ENCODE assay signal across 29 cellular contexts in genomic region chr1:232393834-232394146, GRCh38.
"Had no signal": no experiment of that assay in that cellular context is flagged by ENCODE, and none has a peak within 500 bp of the region (broad histone marks: within the 10 kb centered on the region; RNA-seq: fewer than 3 reads in every experiment).

No MANE protein-coding gene starts in this region.

- H3K9me3 Mint-ChIP-seq: naive B cell; naive thymus-derived CD8-positive, alpha-beta T cell; natural killer cell treated with Interleukin-12 subunit alpha and Interleukin-12 subunit beta and Interleukin-15 and Interleukin-18, amount 100 ng/mL, for 72 hours; stimulated activated memory B cell treated with anti-CD40 and anti-IgM and Interleukin-4, amounts not matched to agents 10 μg/mL and 1 μg/mL and 100 μg/mL, for 72 hours; stimulated activated naive CD8-positive, alpha-beta T cell treated with anti-CD3 and anti-CD28 coated beads, Interleukin-15, amount 100 ng/mL, for 72 hours had no signal

- H3K27me3 Mint-ChIP-seq: naive B cell; stimulated activated memory B cell treated with anti-CD40 and anti-IgM and Interleukin-4, amounts not matched to agents 10 μg/mL and 1 μg/mL and 100 μg/mL, for 72 hours; stimulated activated naive CD8-positive, alpha-beta T cell treated with anti-CD3 and anti-CD28 coated beads, Interleukin-15, amount 100 ng/mL, for 72 hours; type B pancreatic cell had no signal

- H3K4me1 ChIP-seq: pancreas, psoas muscle, right lobe of liver, suprapubic skin, testis, tibial artery, transverse colon, upper lobe of right lung, uterus had no signal

- H3K4me1 Mint-ChIP-seq: naive B cell; stimulated activated memory B cell treated with anti-CD40 and anti-IgM and Interleukin-4, amounts not matched to agents 10 μg/mL and 1 μg/mL and 100 μg/mL, for 72 hours; stimulated activated naive CD8-positive, alpha-beta T cell treated with anti-CD3 and anti-CD28 coated beads, Interleukin-15, amount 100 ng/mL, for 72 hours had no signal

- H3K27me3 ChIP-seq: pancreas, right lobe of liver, sigmoid colon, suprapubic skin, testis, tibial artery, transverse colon, upper lobe of right lung, uterus had no signal

- H3K27ac Mint-ChIP-seq: naive thymus-derived CD8-positive, alpha-beta T cell; natural killer cell treated with Interleukin-12 subunit alpha and Interleukin-12 subunit beta and Interleukin-15 and Interleukin-18, amount 100 ng/mL, for 72 hours; progenitor cell of endocrine pancreas; stimulated activated memory B cell treated with anti-CD40 and anti-IgM and Interleukin-4, amounts not matched to agents 10 μg/mL and 1 μg/mL and 100 μg/mL, for 72 hours; stimulated activated naive CD8-positive, alpha-beta T cell treated with anti-CD3 and anti-CD28 coated beads, Interleukin-15, amount 100 ng/mL, for 72 hours; type B pancreatic cell had no signal

- H3K36me3 Mint-ChIP-seq: naive B cell; naive thymus-derived CD8-positive, alpha-beta T cell; natural killer cell treated with Interleukin-12 subunit alpha and Interleukin-12 subunit beta and Interleukin-15 and Interleukin-18, amount 100 ng/mL, for 72 hours; stimulated activated memory B cell treated with anti-CD40 and anti-IgM and Interleukin-4, amounts not matched to agents 10 μg/mL and 1 μg/mL and 100 μg/mL, for 72 hours had no signal

- H3K4me3 ChIP-seq: pancreas, psoas muscle, right lobe of liver, sigmoid colon, suprapubic skin, testis, tibial artery, transverse colon, upper lobe of right lung, uterus had no signal

- DNase-seq: naive B cell; naive thymus-derived CD8-positive, alpha-beta T cell; nucleus accumbens; pancreas; psoas muscle; right cardiac atrium; right lobe of liver; sigmoid colon; small intestine; stimulated activated CD4-positive, alpha-beta T cell treated with anti-CD3 and anti-CD28 coated beads, Interleukin-15, amount 100 ng/mL, for 24 hours; stimulated activated CD4-positive, alpha-beta T cell treated with anti-CD3 and anti-CD28 coated beads, Interleukin-2, amount 100 ng/mL, for 24 hours; stimulated activated CD4-positive, alpha-beta T cell treated with anti-CD3 and anti-CD28 coated beads, Interleukin-2, amount 100 ng/mL, for 48 hours; stimulated activated CD4-positive, alpha-beta T cell treated with anti-CD3 and anti-CD28 coated beads, Interleukin-4, amount 100 ng/mL, for 24 hours; stimulated activated naive CD4-positive, alpha-beta T cell; stimulated activated naive CD8-positive, alpha-beta T cell treated with anti-CD3 and anti-CD28 coated beads, Interleukin-15, amount 100 ng/mL, for 72 hours; stimulated activated naive CD8-positive, alpha-beta T cell treated with anti-CD3 and anti-CD28 coated beads, Interleukin-15, Interleukin-2, amounts not matched to agents 100 U/mL and 50 U/mL, for 24 hours; substantia nigra; testis; tibial artery; transverse colon; upper lobe of right lung; uterus had no signal

- H3K36me3 ChIP-seq: pancreas, uterus had no signal

- H3K4me3 Mint-ChIP-seq: naive B cell; naive thymus-derived CD8-positive, alpha-beta T cell; neural crest cell; stimulated activated memory B cell treated with anti-CD40 and anti-IgM and Interleukin-4, amounts not matched to agents 10 μg/mL and 1 μg/mL and 100 μg/mL, for 72 hours; stimulated activated naive CD8-positive, alpha-beta T cell treated with anti-CD3 and anti-CD28 coated beads, Interleukin-15, amount 100 ng/mL, for 72 hours; type B pancreatic cell had no signal

- FAIRE-seq: pancreas, small intestine had no signal

- ATAC-seq: naive thymus-derived CD8-positive, alpha-beta T cell; natural killer cell treated with Interleukin-12 subunit alpha and Interleukin-12 subunit beta and Interleukin-15 and Interleukin-18, amount 100 ng/mL, for 72 hours; pancreas; right cardiac atrium; right lobe of liver; stimulated activated memory B cell treated with anti-CD40 and anti-IgM and Interleukin-4, amounts not matched to agents 10 μg/mL and 1 μg/mL and 100 μg/mL, for 72 hours; stimulated activated naive CD8-positive, alpha-beta T cell treated with anti-CD3 and anti-CD28 coated beads, Interleukin-15, amount 100 ng/mL, for 72 hours; stimulated activated naive CD8-positive, alpha-beta T cell treated with anti-CD3 and anti-CD28 coated beads, Interleukin-15, Interleukin-2, amounts not matched to agents 100 U/mL and 50 U/mL, for 24 hours; upper lobe of right lung had no signal

- H3K27ac ChIP-seq: neutrophil, pancreas, psoas muscle, right lobe of liver, sigmoid colon, suprapubic skin, testis, tibial artery, transverse colon, upper lobe of right lung, uterus had no signal
